Comparison of ENCODE assay signal across 8 cellular contexts in genomic region chr5:146291421-146292074, GRCh38. TPM values are rescaled to one million over a fixed set of nuclear protein-coding genes. Genes with fewer than 3 reads are reported as not detected.
DNase-seq lines count a peak whose midpoint lies in the region; ATAC-seq lines count a peak whose summit lies in the region.

No MANE protein-coding gene starts in this region.

- no peaks in the 10 kb centered on the region for H3K4me1 Mint-ChIP-seq in stimulated activated naive CD8-positive, alpha-beta T cell treated with anti-CD3 and anti-CD28 coated beads, Interleukin-15, amount 100 ng/mL, for 72 hours

- no peak overlapping the region for H4K8ac ChIP-seq in neuronal stem cell (ENCODE audit: low read depth, low read length)

- no peak overlapping the region for H3K27ac ChIP-seq in neuronal stem cell (replicated peaks; ENCODE audit: low read length)

- H2BK12ac ChIP-seq in neuronal stem cell (ENCODE audit: low read length): no peak overlapping the region

- H3K4ac ChIP-seq in neuronal stem cell (ENCODE audit: low read length): no peak overlapping the region

- no CpG with 5 or more reads among the region's 5 CpGs for WGBS in neuronal stem cell (ENCODE audit: extremely low coverage in 2 of 2, insufficient read length in 2 of 2, insufficient replicate concordance in 1 of 2), 2 donors

- no peaks in the 10 kb centered on the region for H3K9me3 Mint-ChIP-seq in stimulated activated naive CD8-positive, alpha-beta T cell treated with anti-CD3 and anti-CD28 coated beads, Interleukin-15, amount 100 ng/mL, for 72 hours

- H3K4me3 ChIP-seq in neuronal stem cell (ENCODE audit: low read length in 2 of 2): no peak overlapping the region

- no peaks in the 10 kb centered on the region for H3K27me3 Mint-ChIP-seq in stimulated activated naive CD8-positive, alpha-beta T cell treated with anti-CD3 and anti-CD28 coated beads, Interleukin-15, amount 100 ng/mL, for 72 hours

- no peak overlapping the region for H3K4me3 Mint-ChIP-seq in stimulated activated naive CD8-positive, alpha-beta T cell treated with anti-CD3 and anti-CD28 coated beads, Interleukin-15, amount 100 ng/mL, for 72 hours

- no peak overlapping the region for H2BK15ac ChIP-seq in neuronal stem cell (ENCODE audit: low read length)

- no peak overlapping the region for H2AK5ac ChIP-seq in neuronal stem cell (ENCODE audit: low read depth, low read length)

- no peak overlapping the region for H2BK5ac ChIP-seq in neuronal stem cell (ENCODE audit: low read length)

- no peak overlapping the region for H2BK120ac ChIP-seq in neuronal stem cell (ENCODE audit: low read depth, low read length)

- no peak overlapping the region for H3K14ac ChIP-seq in neuronal stem cell (ENCODE audit: low read length)

- ATAC-seq in stimulated activated naive CD8-positive, alpha-beta T cell treated with anti-CD3 and anti-CD28 coated beads, Interleukin-15, amount 100 ng/mL, for 72 hours: peak; percentile 65
- no peak for ATAC-seq in stimulated activated naive CD8-positive, alpha-beta T cell treated with anti-CD3 and anti-CD28 coated beads, Interleukin-15, Interleukin-2, amounts not matched to agents 100 U/mL and 50 U/mL, for 24 hours
- peak; percentile 88 for ATAC-seq in GM21723 (IDR thresholded peaks at IDR 0.05; ENCODE audit: unreplicated experiment)

- DNase-seq in stimulated activated naive CD8-positive, alpha-beta T cell treated with anti-CD3 and anti-CD28 coated beads, Interleukin-15, amount 100 ng/mL, for 72 hours: peak in 1 of 2 donors; percentile 5
- no peak for DNase-seq in stimulated activated naive CD8-positive, alpha-beta T cell treated with anti-CD3 and anti-CD28 coated beads, Interleukin-15, Interleukin-2, amounts not matched to agents 100 U/mL and 50 U/mL, for 24 hours
- DNase-seq in Kasumi-1 (lab: John Stamatoyannopoulos, UW) (peak; percentile 69 to 77), SK-N-DZ (ENCODE audit: low spot score) (peak; percentile 63), fibroblast of gingiva (ENCODE audit: low read depth) (peak; percentile 24), neuronal stem cell (ENCODE audit: low spot score) (peak; percentile 62), cortex of kidney (lab: John Stamatoyannopoulos, UW) (no peak)

- no peaks in the 10 kb centered on the region for H3K79me1 ChIP-seq in neuronal stem cell (ENCODE audit: low read depth, low read length)

- no peak overlapping the region for H3K27ac Mint-ChIP-seq in stimulated activated naive CD8-positive, alpha-beta T cell treated with anti-CD3 and anti-CD28 coated beads, Interleukin-15, amount 100 ng/mL, for 72 hours

- no peaks in the 10 kb centered on the region for H3K4me1 ChIP-seq in neuronal stem cell (ENCODE audit: control insufficient read depth in 2 of 2, insufficient read depth in 1 of 2, low read depth in 1 of 2, low read length in 2 of 2)

- no peaks in the 10 kb centered on the region for H3K27me3 ChIP-seq in neuronal stem cell (ENCODE audit: control insufficient read depth in 3 of 3, insufficient read depth in 3 of 3, low read depth in 1 of 3, low read length in 3 of 3)

- H4K91ac ChIP-seq in neuronal stem cell (ENCODE audit: low read depth, low read length, poor library complexity): no peak overlapping the region

- H3K4me2 ChIP-seq in neuronal stem cell (ENCODE audit: insufficient read depth, low read length, poor library complexity, severe bottlenecking): no peak overlapping the region

- no peak overlapping the region for H3K23ac ChIP-seq in neuronal stem cell (ENCODE audit: low read depth, low read length, poor library complexity)

- H2AFZ ChIP-seq in neuronal stem cell (ENCODE audit: low read length): no peak overlapping the region

- H3K9ac ChIP-seq in neuronal stem cell (ENCODE audit: low read depth, low read length, poor library complexity): no peak overlapping the region

- peaks cover 0 to 15% of the 10 kb centered on the region in 2 donors for H3K36me3 ChIP-seq in neuronal stem cell (replicated peaks in 1 of 2; ENCODE audit: control insufficient read depth in 2 of 2, insufficient read depth in 2 of 2, low read length in 2 of 2)

- H3K9me3 ChIP-seq in neuronal stem cell (replicated peaks in 1 of 2; ENCODE audit: control insufficient read depth in 2 of 2, insufficient read depth in 1 of 2, low read depth in 1 of 2, low read length in 2 of 2): no peaks in the 10 kb centered on the region

- H3K18ac ChIP-seq in neuronal stem cell (ENCODE audit: low read length): no peak overlapping the region

RNA-seq across cellular contexts. Expression of gene POU4F3, which starts 47.1 kb away (rescaled TPM):
- not detected in 2 replicates for polyA plus RNA-seq in SK-N-DZ (2014; cell fraction: cytosol; rRNA removed)
- not detected in 2 replicates for polyA plus RNA-seq in SK-N-DZ (2014; cell fraction: nucleus; rRNA removed)
- 0.06 TPM for polyA plus RNA-seq in neuronal stem cell (2013, experiment 1 of 2)
- polyA plus RNA-seq in neuronal stem cell (2013, experiment 2 of 2): 0.04 TPM

Comparison
In these comparisons a context has a peak if more than half of its experiments do, and no peak if none do; other contexts are left out.
1. DNase-seq: peak in Kasumi-1 (2 of 2), SK-N-DZ (single experiment), fibroblast of gingiva (single experiment) and neuronal stem cell (single experiment); none in stimulated activated naive CD8-positive, alpha-beta T cell treated with anti-CD3 and anti-CD28 coated beads, Interleukin-15, Interleukin-2, amounts not matched to agents 100 U/mL and 50 U/mL, for 24 hours (single experiment) and cortex of kidney (single experiment).